In the genomic region with DNA sequence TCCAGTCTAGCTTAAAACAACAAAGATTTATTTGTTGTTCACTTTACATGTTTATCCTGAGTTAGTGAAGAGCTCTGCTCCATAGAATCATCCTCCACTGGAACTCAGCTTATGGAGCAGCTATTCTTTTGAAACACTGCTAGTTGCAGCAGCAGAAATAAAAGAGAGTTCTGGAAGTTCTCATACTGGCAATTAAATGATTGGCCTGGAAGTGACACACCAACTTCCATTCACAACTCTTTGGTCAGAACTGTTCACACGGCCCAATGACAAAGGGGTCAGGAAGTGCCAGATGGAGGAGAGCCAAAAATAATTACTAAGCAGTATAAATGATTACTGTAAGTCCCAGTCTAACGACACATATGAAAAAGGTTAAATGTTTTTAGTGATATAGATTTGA, we compare ENCODE assay signal across 9 cellular contexts. TPM values are rescaled to one million over a fixed set of nuclear protein-coding genes. Genes with fewer than 3 reads are reported as not detected.
DNase-seq lines count a peak whose midpoint lies in the region; ATAC-seq and TF ChIP-seq lines count a peak whose summit lies in the region.
"Had no signal": no experiment of that assay in that cellular context is flagged by ENCODE, and none has a peak within 500 bp of the region (broad histone marks: within the 10 kb centered on the region; RNA-seq: fewer than 3 reads in every experiment).

No MANE protein-coding gene starts in this region.

- DNase-seq in BE2C (peak; percentile 8), LoVo (ENCODE audit: low spot score) (peak; percentile 9), chondrocyte (ENCODE audit: low spot score) (no peak), mucosa of descending colon (no peak), GM19240 (ENCODE audit: insufficient read length, low spot score) (no peak), activated gamma-delta T cell (lab: John Stamatoyannopoulos, UW) (no peak), NCI-H1436 treated with DMSO at 0.1 percent for 48 hours (lab: John Stamatoyannopoulos, UW) (no peak)
- DNase-seq: activated naive CD8-positive, alpha-beta T cell treated with anti-CD3 and anti-CD28 coated beads, Interleukin-2, amount 10 ng/mL, durations not matched to agents 7 days and 5 days had no signal

- peak overlapping the region; percentile 45 for H3K27ac Mint-ChIP-seq in chondrocyte (ENCODE audit: unreplicated experiment)
- H3K27ac Mint-ChIP-seq: activated naive CD8-positive, alpha-beta T cell treated with anti-CD3 and anti-CD28 coated beads, Interleukin-2, amount 10 ng/mL, durations not matched to agents 7 days and 5 days had no signal

- intact Hi-C loops in mucosa of descending colon (cut with DNase I, micrococcal nuclease) = no loop called here

- TF ChIP-seq CTCF in BE2C (IDR thresholded peaks at IDR 0.05; ENCODE audit: low read depth, low read length) = no peak
- TF ChIP-seq CTCF in chondrocyte (IDR thresholded peaks at IDR 0.05) = no peak
- TF ChIP-seq CTCF in mucosa of descending colon (IDR thresholded peaks at IDR 0.05) = no peak

- H3K9me3 ChIP-seq in BE2C (no peaks in the 10 kb centered on the region), mucosa of descending colon (no peaks in the 10 kb centered on the region)

- H3K9me3 Mint-ChIP-seq in chondrocyte (ENCODE audit: low read depth) = no peaks in the 10 kb centered on the region
- H3K9me3 Mint-ChIP-seq: activated naive CD8-positive, alpha-beta T cell treated with anti-CD3 and anti-CD28 coated beads, Interleukin-2, amount 10 ng/mL, durations not matched to agents 7 days and 5 days had no signal

- no peaks in the 10 kb centered on the region for H3K36me3 ChIP-seq in BE2C
- no peaks in the 10 kb centered on the region for H3K36me3 ChIP-seq in mucosa of descending colon (ENCODE audit: low read depth)

- H3K4me1 ChIP-seq in BE2C (no peaks in the 10 kb centered on the region), mucosa of descending colon (ENCODE audit: low read depth) (peaks cover 9% of the 10 kb centered on the region)

- peaks cover 49% of the 10 kb centered on the region for H3K4me1 Mint-ChIP-seq in chondrocyte (ENCODE audit: low read depth)

- H3K27me3 Mint-ChIP-seq in chondrocyte (ENCODE audit: low read depth) = no peaks in the 10 kb centered on the region
- H3K27me3 Mint-ChIP-seq: activated naive CD8-positive, alpha-beta T cell treated with anti-CD3 and anti-CD28 coated beads, Interleukin-2, amount 10 ng/mL, durations not matched to agents 7 days and 5 days had no signal

- H3K36me3 Mint-ChIP-seq in chondrocyte (ENCODE audit: low read depth) = no peaks in the 10 kb centered on the region

- H3K4me3 Mint-ChIP-seq in chondrocyte (ENCODE audit: unreplicated experiment) = no peak overlapping the region
- H3K4me3 Mint-ChIP-seq: activated naive CD8-positive, alpha-beta T cell treated with anti-CD3 and anti-CD28 coated beads, Interleukin-2, amount 10 ng/mL, durations not matched to agents 7 days and 5 days had no signal

- no peak for TF ChIP-seq POLR2A in GM18505 (IDR thresholded peaks at IDR 0.05; ENCODE audit: borderline replicate concordance, extremely low read depth, insufficient read depth, insufficient read length)

- no peak overlapping the region for H3K4me3 ChIP-seq in BE2C (ENCODE audit: low read depth, low read length)
- no peak overlapping the region for H3K4me3 ChIP-seq in mucosa of descending colon

- ATAC-seq in mucosa of descending colon (peak; percentile 35), GM18505 (IDR thresholded peaks at IDR 0.05; ENCODE audit: unreplicated experiment) (no peak)

- H3K27me3 ChIP-seq in BE2C = no peaks in the 10 kb centered on the region

RNA-seq across cellular contexts. Expression of gene FBXO11, which starts 39.1 kb away (rescaled TPM):
- polyA plus RNA-seq in BE2C (2012; ENCODE audit: insufficient read depth, insufficient read length, low read depth) = 13.8 TPM
- total RNA-seq in chondrocyte (57.9 to 58.7 TPM (median 58.1 TPM) in 3 replicates), mucosa of descending colon (10 to 100 TPM; 40.7 to 70.4 (median 46.7) TPM)

Comparison
In these comparisons a context has a peak if more than half of its experiments do, and no peak if none do; other contexts are left out.
1. DNase-seq: peak in BE2C (single experiment) and LoVo (single experiment); none in chondrocyte (single experiment), mucosa of descending colon (0 of 3), GM19240 (single experiment), activated gamma-delta T cell (single experiment) and NCI-H1436 treated with DMSO at 0.1 percent for 48 hours (single experiment).